ENCODE assay signal across 8 cellular contexts in genomic region chrX:102067966-102068723, GRCh38.
DNase-seq lines count a peak whose midpoint lies in the region; ATAC-seq lines count a peak whose summit lies in the region.

No MANE protein-coding gene starts in this region.

- peak; percentile 68 for ATAC-seq in HG03520 (IDR thresholded peaks at IDR 0.05; ENCODE audit: unreplicated experiment)
- ATAC-seq in HG03432 (IDR thresholded peaks at IDR 0.05; ENCODE audit: unreplicated experiment), result no peak

- DNase-seq in DMS 273 (lab: John Stamatoyannopoulos, UW; ENCODE audit: unreplicated experiment), result peak; percentile 54
- DNase-seq in DMS 273 treated with DMSO at 0.1 percent for 48 hours (lab: John Stamatoyannopoulos, UW), result no peak
- peak; percentile 13 for DNase-seq in activated CD4-positive, alpha-beta T cell treated with anti-CD3 and anti-CD28 coated beads, Interleukin-2, amount 50 U/mL, for 1 hour
- DNase-seq in iris pigment epithelial cell (ENCODE audit: low read depth), result peak; percentile 27
- no peak for DNase-seq in kidney glomerular epithelial cell (lab: John Stamatoyannopoulos, UW)
- no peak for DNase-seq in HK-2 (ENCODE audit: unreplicated experiment)

Comparison
In these comparisons a context has a peak if more than half of its experiments do, and no peak if none do; other contexts are left out.
1. DNase-seq: peak in DMS 273 (single experiment), activated CD4-positive, alpha-beta T cell treated with anti-CD3 and anti-CD28 coated beads, Interleukin-2, amount 50 U/mL, for 1 hour (single experiment) and iris pigment epithelial cell (single experiment); none in DMS 273 treated with DMSO at 0.1 percent for 48 hours (single experiment), kidney glomerular epithelial cell (single experiment) and HK-2 (single experiment).